22 cellular contexts compared by ENCODE assay signal in the genomic region with DNA sequence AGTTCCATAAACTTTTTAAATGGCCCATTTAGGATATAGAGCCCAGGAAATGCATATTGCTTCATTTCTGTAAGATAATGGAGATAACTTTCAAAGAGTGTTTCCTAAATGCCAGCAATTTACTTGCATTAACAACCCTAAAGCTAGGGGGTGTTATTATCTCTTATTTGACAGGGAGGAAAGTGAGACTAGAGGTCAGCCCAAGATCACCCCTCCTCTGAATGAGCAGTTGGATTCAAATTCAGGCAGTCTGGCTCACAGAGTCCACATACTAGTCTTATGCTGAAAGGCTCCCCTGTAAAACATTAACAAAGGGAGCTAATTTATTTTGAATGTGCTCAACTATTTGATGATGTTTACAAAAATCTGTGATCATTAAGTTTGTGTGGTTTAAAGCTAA. TPM values are rescaled to one million over a fixed set of nuclear protein-coding genes. Genes with fewer than 3 reads are reported as not detected.
"Had no signal": no experiment of that assay in that cellular context is flagged by ENCODE, and none has a peak within 500 bp of the region (broad histone marks: within the 10 kb centered on the region; RNA-seq: fewer than 3 reads in every experiment).

No MANE protein-coding gene starts in this region.

- ATAC-seq: gastrocnemius medialis, heart right ventricle, psoas muscle had no signal

- H3K36me3 ChIP-seq: gastrocnemius medialis, heart right ventricle, left ventricle myocardium inferior, sigmoid colon, transverse colon had no signal

- H3K4me1 ChIP-seq: gastrocnemius medialis, heart right ventricle, left ventricle myocardium inferior, psoas muscle, sigmoid colon, transverse colon had no signal

- DNase-seq: activated B cell treated with CpG ODN at 0.5 μM for 24 hours; activated CD4-positive, alpha-beta T cell treated with anti-CD3 and anti-CD28 coated beads, Interleukin-2, amount 10 ng/mL, durations not matched to agents 7 days and 5 days; activated effector memory CD4-positive, alpha-beta T cell treated with Interleukin-2 at 50 U/mL for 16 hours; central memory CD4-positive, alpha-beta T cell; effector CD8-positive, alpha-beta T cell; gastrocnemius medialis; heart right ventricle; immature natural killer cell; left ventricle myocardium inferior; mesenchymal stem cell; nephron progenitor cell; psoas muscle; sigmoid colon; stimulated activated CD4-positive, alpha-beta T cell treated with anti-CD3 and anti-CD28 coated beads, Interleukin-2, amount 100 ng/mL, for 24 hours; stimulated activated naive CD4-positive, alpha-beta T cell; substantia nigra; T-helper 1 cell; transverse colon had no signal

- H3K4me1 Mint-ChIP-seq: activated B cell treated with CpG ODN at 0.5 μM for 24 hours; activated CD4-positive, alpha-beta T cell treated with anti-CD3 and anti-CD28 coated beads, Interleukin-2, amount 10 ng/mL, durations not matched to agents 7 days and 5 days; activated naive CD4-positive, alpha-beta T cell treated with anti-CD3 and anti-CD28 coated beads, Interleukin-2, amount 50 U/mL, for 24 hours; immature natural killer cell had no signal

- H3K36me3 Mint-ChIP-seq: activated naive CD4-positive, alpha-beta T cell treated with anti-CD3 and anti-CD28 coated beads, Interleukin-2, amount 50 U/mL, for 24 hours; immature natural killer cell had no signal

- H3K9me3 Mint-ChIP-seq: activated CD4-positive, alpha-beta T cell treated with anti-CD3 and anti-CD28 coated beads, Interleukin-2, amount 10 ng/mL, durations not matched to agents 7 days and 5 days; activated naive CD4-positive, alpha-beta T cell treated with anti-CD3 and anti-CD28 coated beads, Interleukin-2, amount 50 U/mL, for 24 hours; nephron progenitor cell had no signal

- H3K27ac ChIP-seq: coronary artery, gastrocnemius medialis, heart right ventricle, left ventricle myocardium inferior, psoas muscle, sigmoid colon, transverse colon had no signal

- H3K27me3 Mint-ChIP-seq: activated B cell treated with CpG ODN at 0.5 μM for 24 hours; activated CD4-positive, alpha-beta T cell treated with anti-CD3 and anti-CD28 coated beads, Interleukin-2, amount 10 ng/mL, durations not matched to agents 7 days and 5 days; activated naive CD4-positive, alpha-beta T cell treated with anti-CD3 and anti-CD28 coated beads, Interleukin-2, amount 50 U/mL, for 24 hours had no signal

- H3K9me3 ChIP-seq: gastrocnemius medialis, heart right ventricle, left ventricle myocardium inferior, psoas muscle, sigmoid colon, transverse colon had no signal

- H3K27ac Mint-ChIP-seq: activated B cell treated with CpG ODN at 0.5 μM for 24 hours; activated CD4-positive, alpha-beta T cell treated with anti-CD3 and anti-CD28 coated beads, Interleukin-2, amount 10 ng/mL, durations not matched to agents 7 days and 5 days; activated naive CD4-positive, alpha-beta T cell treated with anti-CD3 and anti-CD28 coated beads, Interleukin-2, amount 50 U/mL, for 24 hours; immature natural killer cell; nephron progenitor cell had no signal

- H3K4me3 ChIP-seq: coronary artery, gastrocnemius medialis, heart right ventricle, left ventricle myocardium inferior, psoas muscle, sigmoid colon, transverse colon had no signal

- H3K4me3 Mint-ChIP-seq: activated B cell treated with CpG ODN at 0.5 μM for 24 hours; activated CD4-positive, alpha-beta T cell treated with anti-CD3 and anti-CD28 coated beads, Interleukin-2, amount 10 ng/mL, durations not matched to agents 7 days and 5 days; activated naive CD4-positive, alpha-beta T cell treated with anti-CD3 and anti-CD28 coated beads, Interleukin-2, amount 50 U/mL, for 24 hours; immature natural killer cell; nephron progenitor cell had no signal

- H3K27me3 ChIP-seq: gastrocnemius medialis, heart right ventricle, sigmoid colon had no signal

RNA-seq across cellular contexts. Expression of a gene that starts 49.9 kb away (rescaled TPM):
- total RNA-seq: activated B cell treated with CpG ODN at 0.5 μM for 24 hours; activated CD4-positive, alpha-beta T cell treated with anti-CD3 and anti-CD28 coated beads, Interleukin-2, amount 10 ng/mL, durations not matched to agents 7 days and 5 days; activated CD8-positive, alpha-beta memory T cell treated with anti-CD3 and anti-CD28 coated beads for 36 hours; gastrocnemius medialis; heart right ventricle; left ventricle myocardium inferior; omental fat pad; psoas muscle; sigmoid colon; transverse colon had no signal
- polyA plus RNA-seq: heart right ventricle, immature natural killer cell, psoas muscle, sigmoid colon had no signal
